8 cellular contexts compared by ENCODE assay signal in genomic region chr4:105147226-105148151, GRCh38. TPM values are rescaled to one million over a fixed set of nuclear protein-coding genes. Genes with fewer than 3 reads are reported as not detected.
DNase-seq lines count a peak whose midpoint lies in the region; ATAC-seq, FAIRE-seq and TF ChIP-seq lines count a peak whose summit lies in the region.

No MANE protein-coding gene starts in this region.

- TF ChIP-seq CTCF in OCI-LY3 (IDR thresholded peaks at IDR 0.05; ENCODE audit: low read depth, low read length): no peak

- peak overlapping the region; percentile 80 for H2AFZ ChIP-seq in OCI-LY3 (ENCODE audit: low read depth, low read length)

- H3K4me3 ChIP-seq in OCI-LY3 (ENCODE audit: low read length): peak overlapping the region; percentile 87

- ATAC-seq in GM18858 (IDR thresholded peaks at IDR 0.05; ENCODE audit: unreplicated experiment): no peak

- DNase-seq in AG08395 (ENCODE audit: low spot score): peak; percentile 14
- DNase-seq in GM12892 (ENCODE audit: insufficient read length): no peak
- DNase-seq in activated naive CD8-positive, alpha-beta T cell treated with anti-CD3 and anti-CD28 coated beads for 36 hours: peak; percentile 4
- DNase-seq in head of caudate nucleus: peak in 41 of 42 donors; percentile 16 to 74 (median 49)
- peak; percentile 50 for DNase-seq in occipital lobe (lab: John Stamatoyannopoulos, UW)
- no peak for DNase-seq in GOT3 (lab: John Stamatoyannopoulos, UW)

- H3K36me3 Mint-ChIP-seq in activated naive CD8-positive, alpha-beta T cell treated with anti-CD3 and anti-CD28 coated beads for 36 hours: peaks cover 11% of the 10 kb centered on the region

- H3K27me3 ChIP-seq in OCI-LY3 (ENCODE audit: low read depth, low read length): no peaks in the 10 kb centered on the region

- H3K4me3 Mint-ChIP-seq in activated naive CD8-positive, alpha-beta T cell treated with anti-CD3 and anti-CD28 coated beads for 36 hours: peak overlapping the region; percentile 86

- no peaks in the 10 kb centered on the region for H3K9me3 Mint-ChIP-seq in activated naive CD8-positive, alpha-beta T cell treated with anti-CD3 and anti-CD28 coated beads for 36 hours

- H3K27ac Mint-ChIP-seq in activated naive CD8-positive, alpha-beta T cell treated with anti-CD3 and anti-CD28 coated beads for 36 hours: peak overlapping the region; percentile 89

- peaks cover 17% of the 10 kb centered on the region for H3K4me1 ChIP-seq in OCI-LY3 (ENCODE audit: low read length)

- H3K79me2 ChIP-seq in OCI-LY3 (ENCODE audit: low read length): peaks cover 50% of the 10 kb centered on the region

- H3K4me1 Mint-ChIP-seq in activated naive CD8-positive, alpha-beta T cell treated with anti-CD3 and anti-CD28 coated beads for 36 hours: peaks cover 32% of the 10 kb centered on the region

- TF ChIP-seq POLR2A in GM12892 (IDR thresholded peaks at IDR 0.05; ENCODE audit: low read depth, low read length): no peak

- peak overlapping the region; percentile 64 for H3K27ac ChIP-seq in OCI-LY3 (ENCODE audit: low read length)

- peak; percentile 91 for FAIRE-seq in GM12892 (lab: Jason Lieb, UNC)

- H3K4me2 ChIP-seq in OCI-LY3 (ENCODE audit: low read length): peak overlapping the region; percentile 78

- no peaks in the 10 kb centered on the region for H3K9me3 ChIP-seq in OCI-LY3 (ENCODE audit: insufficient read depth, low read length)

- H3K9ac ChIP-seq in OCI-LY3 (ENCODE audit: low read length): peak overlapping the region; percentile 98

- H3K36me3 ChIP-seq in OCI-LY3 (replicated peaks; ENCODE audit: low read depth, low read length): no peaks in the 10 kb centered on the region

- H3K27me3 Mint-ChIP-seq in activated naive CD8-positive, alpha-beta T cell treated with anti-CD3 and anti-CD28 coated beads for 36 hours: no peaks in the 10 kb centered on the region

- intact Hi-C loops in head of caudate nucleus (cut with DNase I): loop anchor here (2.0 to 5.0 kb wide), 3 partner anchors 95 to 560 kb away; partner anchors contain the start of genes GSTCD and INTS12

- peaks cover 17% of the 10 kb centered on the region for H4K20me1 ChIP-seq in OCI-LY3 (ENCODE audit: insufficient read depth, low read length)

RNA-seq across cellular contexts. Expression of gene TET2, which starts 0.8 kb away (rescaled TPM):
- 11.5 TPM for polyA plus RNA-seq in GM12892 (2012; ENCODE audit: missing spikeins)
- total RNA-seq in activated naive CD8-positive, alpha-beta T cell treated with anti-CD3 and anti-CD28 coated beads for 36 hours: 10 to 100 TPM; 20.7 to 22.6 TPM
- 42.3 TPM for total RNA-seq in occipital lobe

Comparison
In these comparisons a context has a peak if more than half of its experiments do, and no peak if none do; other contexts are left out.
1. DNase-seq: peak in AG08395 (single experiment), activated naive CD8-positive, alpha-beta T cell treated with anti-CD3 and anti-CD28 coated beads for 36 hours (single experiment), head of caudate nucleus (41 of 42) and occipital lobe (single experiment); none in GM12892 (single experiment) and GOT3 (single experiment).